Comparison of ENCODE assay signal across 8 cellular contexts in genomic region chr2:190829642-190830041, GRCh38.
"Had no signal": no experiment of that assay in that cellular context is flagged by ENCODE, and none has a peak within 500 bp of the region (broad histone marks: within the 10 kb centered on the region; RNA-seq: fewer than 3 reads in every experiment).

No MANE protein-coding gene starts in this region.

- H3K9me3 Mint-ChIP-seq: HFFc6, IgD-negative memory B cell had no signal

- H3K4me3 Mint-ChIP-seq: HFFc6, IgD-negative memory B cell had no signal

- H3K9me3 ChIP-seq: HAP-1 had no signal

- ATAC-seq: HCT116, HepG2 had no signal

- FAIRE-seq: HepG2 had no signal

- H3K36me3 ChIP-seq: HAP-1 had no signal

- H3K27ac Mint-ChIP-seq: HFFc6, IgD-negative memory B cell had no signal

- H3K4me3 ChIP-seq: HAP-1 had no signal

- DNase-seq: GOT3, H7, HFFc6 had no signal

- H3K27ac ChIP-seq: HL-60 had no signal

- H3K4me1 Mint-ChIP-seq: IgD-negative memory B cell had no signal

- H3K27me3 Mint-ChIP-seq: IgD-negative memory B cell had no signal

- H3K4me1 ChIP-seq: HAP-1 had no signal
